1 cellular context compared by ENCODE assay signal in genomic region chr18:55433688-55434087, GRCh38.
TF ChIP-seq lines count a peak whose summit lies in the region.

No MANE protein-coding gene starts in this region.

TF ChIP-seq in IMR-90, 13 proteins besides CTCF, POLR2A, EP300 and RAD21 (continued from another document):
- no peak for TF ChIP-seq BHLHE40 (IDR thresholded peaks at IDR 0.05; ENCODE audit: low read depth, low read length)
- TF ChIP-seq USF2 (IDR thresholded peaks at IDR 0.05; ENCODE audit: low read depth, low read length): no peak
- no peak for TF ChIP-seq FOS (IDR thresholded peaks at IDR 0.05; ENCODE audit: low read depth, low read length)
- no peak for TF ChIP-seq RCOR1 (IDR thresholded peaks at IDR 0.05; ENCODE audit: insufficient replicate concordance, low read length)
- TF ChIP-seq CHD1 (IDR thresholded peaks at IDR 0.05; ENCODE audit: low read depth, low read length): no peak
- TF ChIP-seq CEBPB (IDR thresholded peaks at IDR 0.05; ENCODE audit: low read depth, low read length): no peak
- TF ChIP-seq NFE2L2 (IDR thresholded peaks at IDR 0.05; ENCODE audit: low read depth, low read length): no peak
- TF ChIP-seq ELK1 (IDR thresholded peaks at IDR 0.05; ENCODE audit: borderline replicate concordance, low read depth, low read length): no peak
TF ChIP-seq in IMR-90: peak in this region for 0.
